34 cellular contexts compared by ENCODE assay signal in genomic region chr20:376089-376488, GRCh38.
"Had no signal": no experiment of that assay in that cellular context is flagged by ENCODE, and none has a peak within 500 bp of the region (broad histone marks: within the 10 kb centered on the region; RNA-seq: fewer than 3 reads in every experiment).

No MANE protein-coding gene starts in this region.

- H3K36me3 Mint-ChIP-seq: activated CD4-positive, alpha-beta memory T cell treated with anti-CD3 and anti-CD28 coated beads for 36 hours; activated naive CD4-positive, alpha-beta T cell treated with anti-CD3 and anti-CD28 coated beads, Interleukin-2, amount 10 ng/mL, durations not matched to agents 7 days and 5 days; activated naive CD8-positive, alpha-beta T cell; brain; WTC11 had no signal

- H3K4me3 Mint-ChIP-seq: activated CD4-positive, alpha-beta memory T cell treated with anti-CD3 and anti-CD28 coated beads for 36 hours; activated CD4-positive, alpha-beta T cell treated with anti-CD3 and anti-CD28 coated beads for 36 hours; activated CD4-positive, alpha-beta T cell treated with anti-CD3 and anti-CD28 coated beads, Interleukin-2, amount 10 ng/mL, durations not matched to agents 7 days and 5 days; activated naive CD4-positive, alpha-beta T cell treated with anti-CD3 and anti-CD28 coated beads, Interleukin-2, amount 10 ng/mL, durations not matched to agents 7 days and 5 days; activated naive CD8-positive, alpha-beta T cell; activated naive CD8-positive, alpha-beta T cell treated with anti-CD3 and anti-CD28 coated beads, Interleukin-2, amount 50 U/mL, for 24 hours; activated T-cell treated with anti-CD3 and anti-CD28 coated beads, Interleukin-2, amount 50 U/mL, for 4 hours; activated T-helper 1 cell treated with anti-CD3 and anti-CD28 coated beads, Interleukin-12 subunit alpha, Interleukin-12 subunit beta, Interleukin-2, Interleukin-4 antibody, amounts not matched to agents 30 ng/mL and 10 ng/mL and 1 ng/mL, durations not matched to agents 14 hours and 24 hours and 36 hours; T-helper 2 cell treated with Interferon-gamma antibody and Interleukin-4, amounts not matched to agents 5 μg/mL and 100 μg/mL, for 36 hours; WTC11 had no signal

- H3K4me2 ChIP-seq: PC-9 had no signal

- H3K27ac Mint-ChIP-seq: activated CD4-positive, alpha-beta memory T cell treated with anti-CD3 and anti-CD28 coated beads for 36 hours; activated CD4-positive, alpha-beta T cell treated with anti-CD3 and anti-CD28 coated beads for 36 hours; activated CD4-positive, alpha-beta T cell treated with anti-CD3 and anti-CD28 coated beads, Interleukin-2, amount 10 ng/mL, durations not matched to agents 7 days and 5 days; activated naive CD4-positive, alpha-beta T cell treated with anti-CD3 and anti-CD28 coated beads, Interleukin-2, amount 10 ng/mL, durations not matched to agents 7 days and 5 days; activated naive CD8-positive, alpha-beta T cell; activated naive CD8-positive, alpha-beta T cell treated with anti-CD3 and anti-CD28 coated beads, Interleukin-2, amount 50 U/mL, for 24 hours; activated T-helper 1 cell treated with anti-CD3 and anti-CD28 coated beads, Interleukin-12 subunit alpha, Interleukin-12 subunit beta, Interleukin-2, Interleukin-4 antibody, amounts not matched to agents 30 ng/mL and 10 ng/mL and 1 ng/mL, durations not matched to agents 14 hours and 24 hours and 36 hours; T-helper 2 cell treated with Interferon-gamma antibody and Interleukin-4, amounts not matched to agents 5 μg/mL and 100 μg/mL, for 36 hours; WTC11 had no signal

- H3K36me3 ChIP-seq: SJCRH30 had no signal

- H3K4me3 ChIP-seq: PC-9, SJCRH30, SK-N-MC had no signal

- FAIRE-seq: bronchial epithelial cell, RCC 7860 had no signal

- H3K9me3 Mint-ChIP-seq: activated CD4-positive, alpha-beta memory T cell treated with anti-CD3 and anti-CD28 coated beads for 36 hours; activated CD4-positive, alpha-beta T cell treated with anti-CD3 and anti-CD28 coated beads, Interleukin-2, amount 10 ng/mL, durations not matched to agents 7 days and 5 days; activated naive CD4-positive, alpha-beta T cell treated with anti-CD3 and anti-CD28 coated beads, Interleukin-2, amount 10 ng/mL, durations not matched to agents 7 days and 5 days; activated naive CD8-positive, alpha-beta T cell treated with anti-CD3 and anti-CD28 coated beads, Interleukin-2, amount 50 U/mL, for 24 hours; activated T-cell treated with anti-CD3 and anti-CD28 coated beads, Interleukin-2, amount 50 U/mL, for 4 hours; activated T-helper 1 cell treated with anti-CD3 and anti-CD28 coated beads, Interleukin-12 subunit alpha, Interleukin-12 subunit beta, Interleukin-2, Interleukin-4 antibody, amounts not matched to agents 30 ng/mL and 10 ng/mL and 1 ng/mL, durations not matched to agents 14 hours and 24 hours and 36 hours; T-helper 2 cell treated with Interferon-gamma antibody and Interleukin-4, amounts not matched to agents 5 μg/mL and 100 μg/mL, for 36 hours; WTC11 had no signal

- DNase-seq: activated CD4-positive, alpha-beta memory T cell treated with anti-CD3 and anti-CD28 coated beads for 36 hours; activated CD4-positive, alpha-beta T cell treated with anti-CD3 and anti-CD28 coated beads for 36 hours; activated CD4-positive, alpha-beta T cell treated with anti-CD3 and anti-CD28 coated beads, Interleukin-2, amount 10 ng/mL, durations not matched to agents 7 days and 5 days; activated CD8-positive, alpha-beta memory T cell treated with anti-CD3 and anti-CD28 coated beads, Interleukin-2, amount 50 U/mL, for 4 hours; activated naive CD4-positive, alpha-beta T cell treated with anti-CD3 and anti-CD28 coated beads, Interleukin-2, amount 10 ng/mL, durations not matched to agents 7 days and 5 days; activated naive CD8-positive, alpha-beta T cell treated with anti-CD3 and anti-CD28 coated beads, Interleukin-2, amount 50 U/mL, for 24 hours; activated T-cell treated with anti-CD3 and anti-CD28 coated beads for 4 hours; activated T-cell treated with anti-CD3 and anti-CD28 coated beads, Interleukin-2, amount 50 U/mL, for 4 hours; anterior cingulate cortex; caudate nucleus; cerebellar nuclear complex; MM.1S; NCI-H1092; NCI-H1436 treated with DMSO at 0.1 percent for 48 hours; NCI-H187; NCI-H2029 treated with DMSO at 0.1 percent for 48 hours; NCI-H2107; NCI-H2171; NCI-H510A; NCI-H526; NCI-H748 treated with DMSO at 0.1 percent for 48 hours; NK-92 treated with Interleukin-12 subunit alpha and Interleukin-12 subunit beta, amount 100 ng/mL, for 24 hours; PC-9; SHP77 had no signal

- H3K27me3 ChIP-seq: SJCRH30 had no signal

- H3K27me3 Mint-ChIP-seq: activated CD4-positive, alpha-beta memory T cell treated with anti-CD3 and anti-CD28 coated beads for 36 hours; activated CD4-positive, alpha-beta T cell treated with anti-CD3 and anti-CD28 coated beads for 36 hours; activated naive CD8-positive, alpha-beta T cell; activated naive CD8-positive, alpha-beta T cell treated with anti-CD3 and anti-CD28 coated beads, Interleukin-2, amount 50 U/mL, for 24 hours had no signal

- ATAC-seq: activated CD4-positive, alpha-beta T cell treated with anti-CD3 and anti-CD28 coated beads for 36 hours; activated CD4-positive, CD25-positive, alpha-beta regulatory T cell treated with anti-CD3 and anti-CD28 coated beads, Interleukin-2, amount 50 U/mL, for 24 hours; activated naive CD8-positive, alpha-beta T cell treated with anti-CD3 and anti-CD28 coated beads, Interleukin-2, amount 50 U/mL, for 24 hours; activated T-cell treated with anti-CD3 and anti-CD28 coated beads, Interleukin-2, amount 50 U/mL, for 4 hours; WTC11 had no signal

- H3K9me3 ChIP-seq: SJCRH30 had no signal

- H3K27ac ChIP-seq: SJCRH30, SK-N-MC had no signal

- H3K4me1 ChIP-seq: SJCRH30 had no signal

- H2AFZ ChIP-seq: PC-9 had no signal
